ENCODE assay signal across 9 cellular contexts in genomic region chr1:175824079-175824478, GRCh38.
DNase-seq lines count a peak whose midpoint lies in the region; ATAC-seq and TF ChIP-seq lines count a peak whose summit lies in the region.
"Had no signal": no experiment of that assay in that cellular context is flagged by ENCODE, and none has a peak within 500 bp of the region (broad histone marks: within the 10 kb centered on the region; RNA-seq: fewer than 3 reads in every experiment).

No MANE protein-coding gene starts in this region.

- H3K9me3 ChIP-seq in cardiac muscle cell (ENCODE audit: low read depth) (no peaks in the 10 kb centered on the region), upper lobe of right lung (no peaks in the 10 kb centered on the region)

- no peak overlapping the region for H3K27ac ChIP-seq in cardiac muscle cell
- H3K27ac ChIP-seq in upper lobe of right lung = no peak overlapping the region

- no peaks in the 10 kb centered on the region for H3K27me3 ChIP-seq in cardiac muscle cell
- H3K27me3 ChIP-seq in upper lobe of right lung = no peaks in the 10 kb centered on the region

- intact Hi-C loops in cardiac septum (cut with DNase I) = no loop called here
- intact Hi-C loops in upper lobe of right lung (cut with DNase I) = no loop called here

- H3K4me1 ChIP-seq in cardiac muscle cell (ENCODE audit: low read depth) = peaks cover 6% of the 10 kb centered on the region
- no peaks in the 10 kb centered on the region for H3K4me1 ChIP-seq in upper lobe of right lung

- DNase-seq in cardiac muscle cell (ENCODE audit: low read depth in 1 of 2, low spot score in 1 of 2) (peak in 1 of 2 donors; percentile 56), cardiac septum (ENCODE audit: low spot score) (no peak), iPS-NIHi11 (ENCODE audit: low spot score) (peak; percentile 37), upper lobe of right lung (no peak), AG20443 (ENCODE audit: low spot score) (no peak), cerebellar nuclear complex (lab: John Stamatoyannopoulos, UW) (no peak)
- DNase-seq: NK-92 treated with Interleukin-12 subunit alpha and Interleukin-12 subunit beta, amount 100 ng/mL, for 24 hours had no signal

- H3K4me3 ChIP-seq in cardiac muscle cell (no peak overlapping the region), WI38 (ENCODE audit: low read depth, low read length) (no peak overlapping the region), upper lobe of right lung (no peak overlapping the region)

- no peaks in the 10 kb centered on the region for H3K36me3 ChIP-seq in cardiac muscle cell
- no peaks in the 10 kb centered on the region for H3K36me3 ChIP-seq in upper lobe of right lung

- ATAC-seq in upper lobe of right lung (no peak), HG02623 (IDR thresholded peaks at IDR 0.05; ENCODE audit: unreplicated experiment) (no peak)

- TF ChIP-seq CTCF in cardiac muscle cell (IDR thresholded peaks at IDR 0.05; ENCODE audit: low read depth, low read length) = peak; percentile 22
- 0 out of 2 replicates have a peak, but pooled peaks have one; percentile 10 for TF ChIP-seq CTCF in WI38 (IDR thresholded peaks at IDR 0.05; ENCODE audit: low read depth, low read length)
- TF ChIP-seq CTCF in upper lobe of right lung (IDR thresholded peaks at IDR 0.05) = peak; percentile 23
